Comparison of ENCODE assay signal across 1 cellular context in the genomic region with DNA sequence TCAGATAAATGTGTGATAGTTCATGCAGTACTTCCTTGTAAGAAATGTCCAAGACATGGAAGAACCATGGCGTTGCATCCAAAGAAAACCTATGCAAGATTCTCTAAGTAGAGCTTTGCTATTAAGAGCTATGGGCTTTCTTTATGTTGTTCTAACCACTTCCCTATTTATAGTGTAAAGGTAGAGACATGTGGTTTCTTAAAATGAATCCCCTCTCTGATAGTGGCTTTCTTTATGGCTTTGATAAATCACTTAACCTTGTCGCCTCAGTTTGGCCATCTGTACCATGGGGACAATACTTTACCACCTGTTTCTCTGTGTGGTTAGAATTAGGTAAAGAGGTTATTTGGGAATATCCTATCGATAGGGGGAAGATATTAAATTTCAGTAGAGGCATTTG.
TF ChIP-seq lines count a peak whose summit lies in the region.

No MANE protein-coding gene starts in this region.

TF ChIP-seq in HepG2, 621 proteins besides CTCF, POLR2A, EP300 and RAD21 (continued from another document):
- no peak for TF ChIP-seq ZNF503 (CRISPR knock-in tag; IDR thresholded peaks at IDR 0.05)
- no peak for TF ChIP-seq ZMAT5 (CRISPR knock-in tag; IDR thresholded peaks at IDR 0.05; ENCODE audit: borderline replicate concordance, low read depth)
TF ChIP-seq in HepG2: peak in this region for 0.
